ENCODE assay signal across 17 cellular contexts in genomic region chr5:149604321-149604720, GRCh38. TPM values are rescaled to one million over a fixed set of nuclear protein-coding genes. Genes with fewer than 3 reads are reported as not detected.
DNase-seq lines count a peak whose midpoint lies in the region; ATAC-seq and TF ChIP-seq lines count a peak whose summit lies in the region.
"Had no signal": no experiment of that assay in that cellular context is flagged by ENCODE, and none has a peak within 500 bp of the region (broad histone marks: within the 10 kb centered on the region; RNA-seq: fewer than 3 reads in every experiment).

No MANE protein-coding gene starts in this region.

- WGBS in SK-N-SH (ENCODE audit: low lambda C conversion rate), result 100% methylated on average over 1 of the region's 1 CpG
- WGBS in hepatocyte (ENCODE audit: low lambda C conversion rate, missing lambda C conversion rate), result 97% methylated on average over 1 of the region's 1 CpG

- POLR2A ChIA-PET in SK-N-SH (lab: Yijun Ruan, JAX) (no interaction called here), OCI-LY7 (lab: Charles Lee) (interaction anchor here (0.6 to 3.9 kb wide), 6 partner anchors 11 to 247 kb away, joined by 3 to 27 read pairs (median 4); partner anchors contain the start of gene PCYOX1L)

- TF ChIP-seq RAD21 in SK-N-SH (IDR thresholded peaks at IDR 0.05; ENCODE audit: low read length), result no peak

- H3K27me3 ChIP-seq in SK-N-SH (ENCODE audit: insufficient read depth), result no peaks in the 10 kb centered on the region
- no peaks in the 10 kb centered on the region for H3K27me3 ChIP-seq in RWPE2 (ENCODE audit: insufficient read depth, poor library complexity, severe bottlenecking)
- no peaks in the 10 kb centered on the region for H3K27me3 ChIP-seq in hepatocyte

- H3K9me2 ChIP-seq in SK-N-SH (no peaks in the 10 kb centered on the region), hepatocyte (replicated peaks; ENCODE audit: insufficient read depth) (no peaks in the 10 kb centered on the region), OCI-LY7 (ENCODE audit: insufficient read depth, low read length) (no peaks in the 10 kb centered on the region)

- ATAC-seq in SK-N-SH treated with all-trans-retinoic acid at 6 μM for 48 hours (no peak), RWPE2 (ENCODE audit: low read depth) (no peak)

- no peaks in the 10 kb centered on the region for H3K79me2 ChIP-seq in SK-N-SH (ENCODE audit: insufficient read depth)
- no peaks in the 10 kb centered on the region for H3K79me2 ChIP-seq in hepatocyte
- H3K79me2 ChIP-seq in OCI-LY7 (ENCODE audit: insufficient read depth, low read depth, low read length), result no peaks in the 10 kb centered on the region

- H3K4me1 ChIP-seq in SK-N-SH (ENCODE audit: control insufficient read depth in 1 of 2, insufficient read depth in 2 of 2, low read depth in 1 of 2, low read length in 1 of 2) (no peaks in the 10 kb centered on the region), RWPE2 (ENCODE audit: insufficient read depth, poor library complexity, severe bottlenecking) (peaks cover 35% of the 10 kb centered on the region), hepatocyte (ENCODE audit: insufficient read depth) (peaks cover 7% of the 10 kb centered on the region), OCI-LY7 (ENCODE audit: insufficient read depth, low read length, poor library complexity, severe bottlenecking) (peaks cover 44% of the 10 kb centered on the region)

- CTCF ChIA-PET in SK-N-SH (lab: Yijun Ruan, JAX), result interaction anchor here (2.5 kb wide), 1 partner anchor 14 kb away, joined by 18 read pairs; no protein-coding TSS in a partner anchor
- CTCF ChIA-PET in OCI-LY7 (lab: Charles Lee; ENCODE audit: unreplicated experiment), result no interaction called here

- peaks cover 0 to 3% of the 10 kb centered on the region in 2 experiments for H3K36me3 ChIP-seq in SK-N-SH (replicated peaks in 1 of 2; ENCODE audit: control insufficient read depth in 1 of 2, insufficient read depth in 2 of 2, low read length in 1 of 2)
- H3K36me3 ChIP-seq in RWPE2 (ENCODE audit: low read depth), result no peaks in the 10 kb centered on the region
- H3K36me3 ChIP-seq in hepatocyte (replicated peaks; ENCODE audit: insufficient read depth, low read depth), result no peaks in the 10 kb centered on the region
- H3K36me3 ChIP-seq in OCI-LY7 (ENCODE audit: insufficient read depth, low read length), result no peaks in the 10 kb centered on the region

- H2AFZ ChIP-seq in SK-N-SH (ENCODE audit: low read depth), result no peak overlapping the region
- H2AFZ ChIP-seq in hepatocyte, result no peak overlapping the region
- no peak overlapping the region for H2AFZ ChIP-seq in OCI-LY7 (ENCODE audit: low read length)

- no peaks in the 10 kb centered on the region for H3K9me3 ChIP-seq in SK-N-SH
- no peaks in the 10 kb centered on the region for H3K9me3 ChIP-seq in RWPE2 (ENCODE audit: severe bottlenecking)
- no peaks in the 10 kb centered on the region for H3K9me3 ChIP-seq in hepatocyte (ENCODE audit: low read depth)
- H3K9me3 ChIP-seq in OCI-LY7 (ENCODE audit: low read length), result no peaks in the 10 kb centered on the region

- intact Hi-C loops in OCI-LY7 (cut with micrococcal nuclease; ENCODE audit: unreplicated experiment), result no loop called here

- no peak overlapping the region for H3K4me3 ChIP-seq in SK-N-SH (ENCODE audit: low read depth in 2 of 2, low read length in 1 of 2)
- H3K4me3 ChIP-seq in RWPE2 (ENCODE audit: severe bottlenecking), result no peak overlapping the region
- no peak overlapping the region for H3K4me3 ChIP-seq in hepatocyte
- H3K4me3 ChIP-seq in OCI-LY7 (ENCODE audit: low read depth, low read length, poor library complexity, severe bottlenecking), result no peak overlapping the region
- H3K4me3 ChIP-seq: SK-N-MC had no signal

- BruUV-seq in OCI-LY7 (replicated peaks; lab: Mats Ljungman, UMichigan), result no TSS peak

- no peak overlapping the region for H3K9ac ChIP-seq in SK-N-SH

- H3F3A ChIP-seq in SK-N-SH (replicated peaks; ENCODE audit: insufficient read depth), result no peaks in the 10 kb centered on the region

- no peak for TF ChIP-seq CTCF in SK-N-SH (IDR thresholded peaks at IDR 0.05)
- TF ChIP-seq CTCF in RWPE2 (IDR thresholded peaks at IDR 0.05; ENCODE audit: poor library complexity, severe bottlenecking), result no peak
- no peak for TF ChIP-seq CTCF in hepatocyte (IDR thresholded peaks at IDR 0.05; ENCODE audit: poor library complexity)
- TF ChIP-seq CTCF in OCI-LY7 (conservative IDR thresholded peaks at IDR 0.05; ENCODE audit: low read length), result no peak

- H3K4me2 ChIP-seq in SK-N-SH (no peak overlapping the region), hepatocyte (peak overlapping the region; percentile 46), OCI-LY7 (ENCODE audit: low read length) (no peak overlapping the region)

- H3K27ac ChIP-seq in SK-N-SH (ENCODE audit: low read depth in 2 of 2, low read length in 1 of 2), result no peak overlapping the region
- peak overlapping the region; percentile 74 for H3K27ac ChIP-seq in RWPE2 (ENCODE audit: poor library complexity, severe bottlenecking)
- peak overlapping the region; percentile 29 for H3K27ac ChIP-seq in hepatocyte
- no peak overlapping the region for H3K27ac ChIP-seq in OCI-LY7 (ENCODE audit: low read depth, low read length, poor library complexity, severe bottlenecking)
- H3K27ac ChIP-seq: SK-N-MC had no signal

- H4K20me1 ChIP-seq in SK-N-SH (ENCODE audit: insufficient read depth) (no peaks in the 10 kb centered on the region), hepatocyte (ENCODE audit: insufficient read depth, poor library complexity, severe bottlenecking) (no peaks in the 10 kb centered on the region), OCI-LY7 (ENCODE audit: insufficient read depth, low read length) (no peaks in the 10 kb centered on the region)

- DNase-seq in SK-N-SH (no peak), RWPE2 (ENCODE audit: low spot score) (no peak), hepatocyte (ENCODE audit: low spot score) (no peak), OCI-LY7 (ENCODE audit: low spot score) (no peak), T-helper 9 cell (no peak), DMS79 (lab: John Stamatoyannopoulos, UW) (no peak), Ammon's horn (ENCODE audit: low spot score) (no peak)
- DNase-seq: 8988T, DMS153, NCI-H1417 treated with DMSO at 0.1 percent for 48 hours, NCI-H2081, NCI-H748 treated with DMSO at 0.1 percent for 48 hours, Right ventricle myocardium superior, T-helper 1 cell had no signal

- no peak for TF ChIP-seq EP300 in SK-N-SH (IDR thresholded peaks at IDR 0.05; ENCODE audit: borderline replicate concordance in 1 of 2, low read depth in 1 of 2, low read length in 1 of 2)

TF ChIP-seq in SK-N-SH treated with all-trans-retinoic acid at 6 μM for 48 hours, 23 proteins besides CTCF, POLR2A, EP300 and RAD21:
- TF ChIP-seq ESRRG (CRISPR knock-in tag; IDR thresholded peaks at IDR 0.05), result no peak
- no peak for TF ChIP-seq ISL1 (CRISPR knock-in tag; IDR thresholded peaks at IDR 0.05)
- TF ChIP-seq ZNF70 (CRISPR knock-in tag; IDR thresholded peaks at IDR 0.05), result peak; percentile 76; the same call in 1 of the 2 replicates

TF ChIP-seq in SK-N-SH, 30 proteins besides CTCF, POLR2A, EP300 and RAD21 (continues in another document):
- TF ChIP-seq POLR2AphosphoS5 (IDR thresholded peaks at IDR 0.05; ENCODE audit: low read depth, low read length), result no peak
- TF ChIP-seq FOXM1 (IDR thresholded peaks at IDR 0.05; ENCODE audit: low read depth), result no peak
- no peak for TF ChIP-seq ELF1 (IDR thresholded peaks at IDR 0.05)
- TF ChIP-seq, protein P1, sequence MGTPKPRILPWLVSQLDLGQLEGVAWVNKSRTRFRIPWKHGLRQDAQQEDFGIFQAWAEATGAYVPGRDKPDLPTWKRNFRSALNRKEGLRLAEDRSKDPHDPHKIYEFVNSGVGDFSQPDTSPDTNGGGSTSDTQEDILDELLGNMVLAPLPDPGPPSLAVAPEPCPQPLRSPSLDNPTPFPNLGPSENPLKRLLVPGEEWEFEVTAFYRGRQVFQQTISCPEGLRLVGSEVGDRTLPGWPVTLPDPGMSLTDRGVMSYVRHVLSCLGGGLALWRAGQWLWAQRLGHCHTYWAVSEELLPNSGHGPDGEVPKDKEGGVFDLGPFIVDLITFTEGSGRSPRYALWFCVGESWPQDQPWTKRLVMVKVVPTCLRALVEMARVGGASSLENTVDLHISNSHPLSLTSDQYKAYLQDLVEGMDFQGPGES (IDR thresholded peaks at IDR 0.05; ENCODE audit: low read depth, low read length), result no peak
- TF ChIP-seq PBX3 (IDR thresholded peaks at IDR 0.05), result no peak
- TF ChIP-seq USF2 (IDR thresholded peaks at IDR 0.05; ENCODE audit: borderline replicate concordance, low read depth, low read length), result no peak
- no peak for TF ChIP-seq YY1 (IDR thresholded peaks at IDR 0.05; ENCODE audit: low read depth)
- TF ChIP-seq NFIC (IDR thresholded peaks at IDR 0.05; ENCODE audit: borderline replicate concordance), result no peak
- no peak for TF ChIP-seq TEAD4 (IDR thresholded peaks at IDR 0.05; ENCODE audit: borderline replicate concordance, insufficient read depth)
- no peak for TF ChIP-seq SIN3A (IDR thresholded peaks at IDR 0.05; ENCODE audit: borderline replicate concordance, low read depth, low read length)

RNA-seq across cellular contexts. Expression of gene ARHGEF37, which starts 23.0 kb away (rescaled TPM):
- polyA plus RNA-seq in SK-N-SH (2012; rRNA removed) (0.94 and 1.3 TPM in 2 replicates), hepatocyte (2.9 and 3.1 TPM in 2 replicates)
- polyA plus RNA-seq in SK-N-SH (2012; cell fraction: cytosol; rRNA removed), result 0.76 and 1.1 TPM in 2 replicates
- 1.2 and 2.1 TPM in 2 replicates for polyA plus RNA-seq in SK-N-SH (2012; cell fraction: nucleus; rRNA removed)
- total RNA-seq in hepatocyte (2.0 and 2.3 TPM in 2 replicates), OCI-LY7 (2022) (1.4 and 1.7 TPM in 2 replicates)
- total RNA-seq in OCI-LY7 (2014; rRNA removed; shearing (Covaris generic)), result not detected in 2 replicates
- polyA plus RNA-seq: CD14-positive monocyte had no signal

RNA-seq across cellular contexts. Expression of gene CSNK1A1, which starts 53.1 kb away (rescaled TPM):
- polyA plus RNA-seq in SK-N-SH (2012; rRNA removed) (70.7 and 96.6 TPM in 2 replicates), hepatocyte (102 and 106 TPM in 2 replicates)
- polyA plus RNA-seq in SK-N-SH (2012; cell fraction: cytosol; rRNA removed), result 109 and 118 TPM in 2 replicates
- polyA plus RNA-seq in SK-N-SH (2012; cell fraction: nucleus; rRNA removed), result 63.2 and 77.8 TPM in 2 replicates
- total RNA-seq in hepatocyte (220 and 231 TPM in 2 replicates), OCI-LY7 (2022) (187 and 189 TPM in 2 replicates)
- total RNA-seq in OCI-LY7 (2014; rRNA removed; shearing (Covaris generic)), result 161 and 176 TPM in 2 replicates

Comparison
In these comparisons a context has a peak if more than half of its experiments do, and no peak if none do; other contexts are left out.
1. H3K27ac ChIP-seq: peak in RWPE2 (single experiment) and hepatocyte (single experiment); none in SK-N-SH (0 of 2) and OCI-LY7 (single experiment).